ENCODE assay signal across 9 cellular contexts in the genomic region with DNA sequence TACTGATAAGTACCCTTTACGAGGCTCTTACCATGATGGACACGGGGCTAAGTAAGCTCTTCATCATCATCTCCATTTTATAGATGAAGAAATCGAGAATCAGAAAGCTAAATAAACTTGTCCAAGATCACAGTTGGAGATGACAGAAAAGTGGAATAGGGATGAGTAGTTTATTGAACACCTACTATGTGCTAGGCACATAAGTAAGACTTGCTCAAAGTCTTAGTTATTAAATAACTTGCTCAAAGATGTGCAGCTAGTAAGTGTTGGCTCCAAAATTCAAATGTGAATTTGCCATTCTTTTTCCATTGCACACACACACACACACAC. TPM values are rescaled to one million over a fixed set of nuclear protein-coding genes. Genes with fewer than 3 reads are reported as not detected.
DNase-seq lines count a peak whose midpoint lies in the region; ATAC-seq, FAIRE-seq and TF ChIP-seq lines count a peak whose summit lies in the region.
"Had no signal": no experiment of that assay in that cellular context is flagged by ENCODE, and none has a peak within 500 bp of the region (broad histone marks: within the 10 kb centered on the region; RNA-seq: fewer than 3 reads in every experiment).

No MANE protein-coding gene starts in this region.

- H3K4me3 ChIP-seq in right cardiac atrium (ENCODE audit: low read length) (peak overlapping the region; percentile 6), lower lobe of right lung (peak overlapping the region; percentile 68), upper lobe of left lung (peak overlapping the region in 3 of 4 donors; percentile 53 to 68 (median 56)), HepG2 (replicated peaks in 1 of 3; ENCODE audit: insufficient read depth in 1 of 3, low read depth in 2 of 3, low read length in 3 of 3) (no peak overlapping the region), small intestine (ENCODE audit: low read depth in 1 of 2, low read length in 2 of 2) (no peak overlapping the region)

- H3K27ac ChIP-seq in right cardiac atrium (ENCODE audit: low read length) (no peak overlapping the region), lower lobe of right lung (peak overlapping the region; percentile 82), upper lobe of left lung (peak overlapping the region in 1 of 4 donors; percentile 91), HepG2 (ENCODE audit: extremely low read length, insufficient read depth, low read length) (no peak overlapping the region), small intestine (ENCODE audit: low read depth in 1 of 2, low read length in 1 of 2) (no peak overlapping the region)

- DNase-seq in right cardiac atrium (no peak), Right ventricle myocardium inferior (ENCODE audit: missing footprints) (no peak), T-helper 17 cell (no peak), lower lobe of right lung (no peak), upper lobe of left lung (no peak), HepG2 (ENCODE audit: low spot score) (no peak), NCI-H1105 treated with DMSO at 0.1 percent for 48 hours (lab: John Stamatoyannopoulos, UW) (no peak), small intestine (no peak)

- intact Hi-C loops in right cardiac atrium (cut with DNase I): no loop called here
- intact Hi-C loops in Right ventricle myocardium inferior (cut with DNase I): loop anchor here (5.0 kb wide), 3 partner anchors 73 to 522 kb away; no protein-coding TSS in a partner anchor
- intact Hi-C loops in lower lobe of right lung (cut with DNase I): loop anchor here (5.0 kb wide), 1 partner anchor 178 kb away; no protein-coding TSS in a partner anchor
- intact Hi-C loops in HepG2 (cut with micrococcal nuclease; ENCODE audit: unreplicated experiment): no loop called here

- BruUV-seq in HepG2 (replicated peaks; lab: Mats Ljungman, UMichigan): no TSS peak

- no peak overlapping the region for H3K4me2 ChIP-seq in HepG2 (ENCODE audit: low read depth, low read length)

- H3K36me3 Mint-ChIP-seq in T-helper 17 cell (ENCODE audit: low read depth): peaks cover 2% of the 10 kb centered on the region

- peaks cover 16% of the 10 kb centered on the region for H3K27me3 Mint-ChIP-seq in T-helper 17 cell

- peaks cover 3% of the 10 kb centered on the region for H3K4me1 ChIP-seq in right cardiac atrium (ENCODE audit: control insufficient read depth, insufficient read depth, low read length)
- peaks cover 32% of the 10 kb centered on the region for H3K4me1 ChIP-seq in lower lobe of right lung
- peaks cover 21 to 55% (median 35%) of the 10 kb centered on the region in 4 donors for H3K4me1 ChIP-seq in upper lobe of left lung
- H3K4me1 ChIP-seq in HepG2 (ENCODE audit: insufficient read depth, low read length): no peaks in the 10 kb centered on the region
- no peaks in the 10 kb centered on the region for H3K4me1 ChIP-seq in small intestine (ENCODE audit: control insufficient read depth in 2 of 2, insufficient read depth in 1 of 2, low read depth in 1 of 2, low read length in 1 of 2)

- H3K9ac ChIP-seq in HepG2 (ENCODE audit: insufficient read depth, low read depth, low read length): no peak overlapping the region

- TF ChIP-seq CTCF in lower lobe of right lung (IDR thresholded peaks at IDR 0.05): no peak
- no peak for TF ChIP-seq CTCF in upper lobe of left lung (IDR thresholded peaks at IDR 0.05)
- no peak for TF ChIP-seq CTCF in HepG2 (CRISPR knock-in tag; IDR thresholded peaks at IDR 0.05)

- H3K27me3 ChIP-seq in right cardiac atrium (ENCODE audit: control insufficient read depth, insufficient read depth): no peaks in the 10 kb centered on the region
- no peaks in the 10 kb centered on the region for H3K27me3 ChIP-seq in lower lobe of right lung (ENCODE audit: low read depth)
- no peaks in the 10 kb centered on the region for H3K27me3 ChIP-seq in upper lobe of left lung
- H3K27me3 ChIP-seq in HepG2 (ENCODE audit: control insufficient read depth in 1 of 2, insufficient read depth in 2 of 2, low read length in 2 of 2): peaks cover 3 to 22% of the 10 kb centered on the region in 2 experiments; a peak in 3 of 5 replicates
- no peaks in the 10 kb centered on the region for H3K27me3 ChIP-seq in small intestine (ENCODE audit: control insufficient read depth in 2 of 2, insufficient read depth in 2 of 2, low read length in 2 of 2)

- H2AFZ ChIP-seq in HepG2 (ENCODE audit: low read length): no peak overlapping the region

- CTCF ChIA-PET in HepG2 (lab: Yijun Ruan, JAX; ENCODE audit: low intra/inter-chr PET ratio, low total read pairs): no interaction called here

- peak overlapping the region; percentile 90 for H3K4me3 Mint-ChIP-seq in T-helper 17 cell
- H3K4me3 Mint-ChIP-seq: T-helper 1 cell treated with Interleukin-12 subunit alpha and Interleukin-12 subunit beta and Interleukin-4 antibody, amounts not matched to agents 30 μg/mL and 1 μg/mL, for 36 hours had no signal

- TF ChIP-seq EP300 in upper lobe of left lung (IDR thresholded peaks at IDR 0.05): no peak
- no peak for TF ChIP-seq EP300 in HepG2 (IDR thresholded peaks at IDR 0.05; ENCODE audit: low read depth in 2 of 2, low read length in 2 of 2)
- TF ChIP-seq EP300 in HepG2 (CRISPR knock-in tag; IDR thresholded peaks at IDR 0.05; ENCODE audit: borderline replicate concordance): no peak

- no peak overlapping the region for H3K27ac Mint-ChIP-seq in T-helper 17 cell

- TF ChIP-seq POLR2A in upper lobe of left lung (IDR thresholded peaks at IDR 0.05) (no peak), HepG2 (IDR thresholded peaks at IDR 0.05; ENCODE audit: insufficient read depth in 1 of 2, low read depth in 2 of 2, low read length in 2 of 2) (no peak)

- H3K4me1 Mint-ChIP-seq in T-helper 17 cell: peaks cover 22% of the 10 kb centered on the region

- no peaks in the 10 kb centered on the region for H3K9me3 ChIP-seq in right cardiac atrium (ENCODE audit: control insufficient read depth, low read length)
- no peaks in the 10 kb centered on the region for H3K9me3 ChIP-seq in T-helper 17 cell (ENCODE audit: control insufficient read depth, low read length, poor library complexity, severe bottlenecking)
- H3K9me3 ChIP-seq in lower lobe of right lung: no peaks in the 10 kb centered on the region
- H3K9me3 ChIP-seq in upper lobe of left lung: no peaks in the 10 kb centered on the region
- H3K9me3 ChIP-seq in HepG2 (ENCODE audit: low read length): no peaks in the 10 kb centered on the region
- no peaks in the 10 kb centered on the region for H3K9me3 ChIP-seq in small intestine (ENCODE audit: control insufficient read depth, low read depth)

- peaks cover 18% of the 10 kb centered on the region for H3K36me3 ChIP-seq in lower lobe of right lung
- H3K36me3 ChIP-seq in upper lobe of left lung: peaks cover 1 to 21% (median 3%) of the 10 kb centered on the region in 4 donors
- H3K36me3 ChIP-seq in HepG2 (replicated peaks in 1 of 2; ENCODE audit: control insufficient read depth in 1 of 2, insufficient read depth in 2 of 2, low read length in 2 of 2): no peaks in the 10 kb centered on the region
- H3K36me3 ChIP-seq in small intestine (ENCODE audit: control insufficient read depth in 2 of 2, insufficient read depth in 2 of 2, low read length in 2 of 2): no peaks in the 10 kb centered on the region

- ATAC-seq in right cardiac atrium: no peak
- ATAC-seq in Right ventricle myocardium inferior: no peak
- ATAC-seq in T-helper 17 cell: no peak
- ATAC-seq in lower lobe of right lung: no peak
- no peak for ATAC-seq in upper lobe of left lung (ENCODE audit: low FRiP score in 2 of 2)
- no peak for ATAC-seq in HepG2

- POLR2A ChIA-PET in HepG2 (lab: Yijun Ruan, JAX): no interaction called here

- in situ Hi-C loops in HepG2 (cut with HindIII; ENCODE audit: extremely low pct_ligation_motif_present, low pct_unique_long_range_greater_than_20kb): loop anchor here (5.0 kb wide), 1 partner anchor 183 kb away; a partner anchor contains a TSS

- no peak for TF ChIP-seq RAD21 in HepG2 (CRISPR knock-in tag; IDR thresholded peaks at IDR 0.05)

- H3K79me2 ChIP-seq in HepG2 (ENCODE audit: insufficient read depth, low read length): no peaks in the 10 kb centered on the region

- WGBS in right cardiac atrium: 62% methylated on average over 3 of the region's 3 CpGs
- WGBS in upper lobe of left lung, 2 donors: 48 to 53% methylated on average over 3 of the region's 3 CpGs
- 41% methylated on average over 3 of the region's 3 CpGs for WGBS in HepG2 (ENCODE audit: low lambda C conversion rate)
- whole genome bisulfite sequencing in small intestine, 3 donors: 28 to 55% (median 44%) methylated on average over 3 of the region's 3 CpGs

- no peaks in the 10 kb centered on the region for H4K20me1 ChIP-seq in HepG2 (ENCODE audit: insufficient read depth, low read length)

- FAIRE-seq in HepG2 (lab: Jason Lieb, UNC): no peak
- FAIRE-seq in small intestine (lab: Jason Lieb, UNC): no peak

RNA-seq across cellular contexts. Expression of a gene that starts 0.6 kb away (rescaled TPM):
- 1 to 10 TPM in 1 of 4 donors, under 1 TPM in 3; 0.47 to 1.3 (median 0.72) TPM for total RNA-seq in right cardiac atrium
- polyA plus RNA-seq in right cardiac atrium: 2.1 TPM
- total RNA-seq in Right ventricle myocardium inferior: 0.97 TPM
- 10 to 100 TPM; 23.4 to 23.5 TPM for total RNA-seq in T-helper 17 cell
- total RNA-seq in lower lobe of right lung: 14.6 TPM
- 10 to 100 TPM in 4 of 6 donors, 1 to 10 TPM in 2; 3.1 to 27.2 (median 16.2) TPM for total RNA-seq in upper lobe of left lung
- not detected in 2 replicates for total RNA-seq in HepG2 (2016; rRNA removed; fragmentation: Illumina TruSeq; extraction: Trizol)
- not detected in 2 replicates for total RNA-seq in HepG2 (2016; cell fraction: cytosol; rRNA removed; fragmentation: Illumina TruSeq; extraction: Trizol; ENCODE audit: low read depth)
- total RNA-seq in HepG2 (2016; cell fraction: insoluble cytoplasmic fraction; rRNA removed; fragmentation: Illumina TruSeq; extraction: Trizol): not detected in 2 replicates
- total RNA-seq in HepG2 (2016; cell fraction: membrane; rRNA removed; fragmentation: Illumina TruSeq; extraction: Trizol): not detected in 2 replicates
- total RNA-seq in HepG2 (2016; cell fraction: nucleus; rRNA removed; fragmentation: Illumina TruSeq; extraction: Trizol): not detected in 2 replicates
- polyA plus RNA-seq in HepG2 (2011; rRNA removed): not detected in 2 replicates
- not detected in 2 replicates for polyA plus RNA-seq in HepG2 (2011; cell fraction: cytosol; rRNA removed)
- not detected in 2 replicates for polyA plus RNA-seq in HepG2 (2011; cell fraction: nucleus; rRNA removed)
- not detected in 2 replicates for polyA plus RNA-seq in HepG2 (2012)
- not detected in 2 replicates for polyA plus RNA-seq in HepG2 (2016; cell fraction: cytosol; fragmentation: Illumina TruSeq; extraction: Trizol; ENCODE audit: low read depth)
- not detected in 2 replicates for polyA plus RNA-seq in HepG2 (2016; cell fraction: insoluble cytoplasmic fraction; fragmentation: Illumina TruSeq; extraction: Trizol; ENCODE audit: low read depth)
- not detected in 2 replicates for polyA plus RNA-seq in HepG2 (2016; cell fraction: membrane; fragmentation: Illumina TruSeq; extraction: Trizol; ENCODE audit: low read depth)
- polyA plus RNA-seq in HepG2 (2016; cell fraction: nucleus; fragmentation: Illumina TruSeq; extraction: Trizol; ENCODE audit: insufficient read depth, low read depth): not detected in 2 replicates
- 3.1 TPM in 1 of 2 replicates, not detected in the other for polyA minus RNA-seq in HepG2 (2011; rRNA and poly(A)+ RNA removed; ENCODE audit: low replicate concordance)
- not detected in 2 replicates for polyA minus RNA-seq in HepG2 (2011; cell fraction: cytosol; rRNA and poly(A)+ RNA removed)
- polyA minus RNA-seq in HepG2 (2011; cell fraction: nucleus; rRNA and poly(A)+ RNA removed): not detected in 2 replicates
- polyA plus RNA-seq in small intestine: 1 to 10 TPM in 1 of 3 donors, under 1 TPM in 2; 0.27 to 2.8 (median 0.45) TPM

RNA-seq across cellular contexts. Expression of a gene that starts 15.7 kb away (rescaled TPM):
- total RNA-seq in right cardiac atrium (1 to 10 TPM; 3.7 to 5.7 (median 5.4) TPM), Right ventricle myocardium inferior (2.9 TPM), T-helper 17 cell (1 to 10 TPM; 4.3 to 7.4 TPM), lower lobe of right lung (16.5 TPM), upper lobe of left lung (10 to 100 TPM in 4 of 6 donors, 1 to 10 TPM in 2; 8.5 to 16.8 (median 12.0) TPM), HepG2 (2016; rRNA removed; fragmentation: Illumina TruSeq; extraction: Trizol) (0.13 and 0.20 TPM in 2 replicates)
- polyA plus RNA-seq in right cardiac atrium (2.5 TPM), HepG2 (2011; rRNA removed) (0.05 and 0.16 TPM in 2 replicates), small intestine (1 to 10 TPM; 4.9 to 9.4 (median 5.0) TPM)
- total RNA-seq in HepG2 (2016; cell fraction: cytosol; rRNA removed; fragmentation: Illumina TruSeq; extraction: Trizol; ENCODE audit: low read depth): not detected in 2 replicates
- 0.09 and 0.12 TPM in 2 replicates for total RNA-seq in HepG2 (2016; cell fraction: insoluble cytoplasmic fraction; rRNA removed; fragmentation: Illumina TruSeq; extraction: Trizol)
- 0.07 TPM in 1 of 2 replicates, not detected in the other for total RNA-seq in HepG2 (2016; cell fraction: membrane; rRNA removed; fragmentation: Illumina TruSeq; extraction: Trizol)
- total RNA-seq in HepG2 (2016; cell fraction: nucleus; rRNA removed; fragmentation: Illumina TruSeq; extraction: Trizol): 0.09 TPM in 2 replicates
- polyA plus RNA-seq in HepG2 (2011; cell fraction: cytosol; rRNA removed): 0.01 and 0.09 TPM in 2 replicates
- polyA plus RNA-seq in HepG2 (2011; cell fraction: nucleus; rRNA removed): 0.06 and 0.29 TPM in 2 replicates
- 0.04 and 0.08 TPM in 2 replicates for polyA plus RNA-seq in HepG2 (2012)
- not detected in 2 replicates for polyA plus RNA-seq in HepG2 (2016; cell fraction: cytosol; fragmentation: Illumina TruSeq; extraction: Trizol; ENCODE audit: low read depth)
- 0.15 TPM in 1 of 2 replicates, not detected in the other for polyA plus RNA-seq in HepG2 (2016; cell fraction: insoluble cytoplasmic fraction; fragmentation: Illumina TruSeq; extraction: Trizol; ENCODE audit: low read depth)
- not detected in 2 replicates for polyA plus RNA-seq in HepG2 (2016; cell fraction: membrane; fragmentation: Illumina TruSeq; extraction: Trizol; ENCODE audit: low read depth)
- polyA plus RNA-seq in HepG2 (2016; cell fraction: nucleus; fragmentation: Illumina TruSeq; extraction: Trizol; ENCODE audit: insufficient read depth, low read depth): 0.15 and 0.18 TPM in 2 replicates
- 0.04 and 1.8 TPM in 2 replicates for polyA minus RNA-seq in HepG2 (2011; rRNA and poly(A)+ RNA removed; ENCODE audit: low replicate concordance)
- not detected in 2 replicates for polyA minus RNA-seq in HepG2 (2011; cell fraction: cytosol; rRNA and poly(A)+ RNA removed)
- polyA minus RNA-seq in HepG2 (2011; cell fraction: nucleus; rRNA and poly(A)+ RNA removed): 0.13 and 0.37 TPM in 2 replicates

Comparison
In these comparisons a context has a peak if more than half of its experiments do, and no peak if none do; other contexts are left out.
1. intact Hi-C loops: an anchor here in Right ventricle myocardium inferior (5.0 kb wide) and lower lobe of right lung (5.0 kb wide); none called in right cardiac atrium and HepG2.
2. H3K4me3 ChIP-seq: peak in right cardiac atrium (single experiment), lower lobe of right lung (single experiment) and upper lobe of left lung (3 of 4); none in HepG2 (0 of 3) and small intestine (0 of 2).